In genomic region chr11:86068951-86069407, GRCh38 we compare ENCODE assay signal across 8 cellular contexts. TPM values are rescaled to one million over a fixed set of nuclear protein-coding genes. Genes with fewer than 3 reads are reported as not detected.
DNase-seq lines count a peak whose midpoint lies in the region; ATAC-seq and TF ChIP-seq lines count a peak whose summit lies in the region.

Gene PICALM (minus strand): TSS chr11:86069084. CDS start chr11:86068780, 304 bp downstream.

- POLR2A ChIA-PET in IMR-90 (lab: Charles Lee; ENCODE audit: unreplicated experiment): interaction anchor here (0.5 to 1.3 kb wide), 7 partner anchors 15 to 384 kb away, joined by 3 to 5 read pairs (median 4); no protein-coding TSS in a partner anchor

- peak within 1 kb of the TSS; percentile 97 for H2AK9ac ChIP-seq in IMR-90 (replicated peaks; ENCODE audit: low read depth, low read length, poor library complexity)

- BruUV-seq in IMR-90 (replicated peaks; lab: Mats Ljungman, UMichigan): no TSS peak

- H3K4me1 ChIP-seq in IMR-90 (ENCODE audit: control insufficient read depth, insufficient read depth, low read length) (peaks cover 8% of the 10 kb centered on the region), mononuclear cell (ENCODE audit: insufficient read depth, low read length) (peaks cover 29% of the 10 kb centered on the region)

- in situ Hi-C loops in IMR-90 (cut with MboI; ENCODE audit: low sequenced_read_pairs): no loop called here

- peak within 1 kb of the TSS; percentile 99 for H3K23ac ChIP-seq in IMR-90 (ENCODE audit: low read depth, low read length)

- peak within 1 kb of the TSS; percentile 98 for H3K14ac ChIP-seq in IMR-90 (replicated peaks; ENCODE audit: low read depth, low read length)

- H3K27me3 ChIP-seq in IMR-90 (ENCODE audit: control insufficient read depth, insufficient read depth, low read length) (no peaks in the 10 kb centered on the region), mononuclear cell (ENCODE audit: insufficient read depth, low read length) (no peaks in the 10 kb centered on the region)

- H2BK5ac ChIP-seq in IMR-90 (ENCODE audit: low read depth, low read length, poor library complexity, severe bottlenecking): peak within 1 kb of the TSS; percentile 98

- H2AK5ac ChIP-seq in IMR-90 (ENCODE audit: low read depth, low read length): peak within 1 kb of the TSS; percentile 97

- H2AFZ ChIP-seq in IMR-90 (replicated peaks; ENCODE audit: low read length, poor library complexity): peak within 1 kb of the TSS; percentile 86

- TF ChIP-seq CTCF in IMR-90 (conservative IDR thresholded peaks at IDR 0.05; ENCODE audit: low read depth, low read length): 0 out of 2 replicates have a peak, but pooled peaks have one; percentile 10

- peak within 1 kb of the TSS; percentile 68; the same call in 2 of the 3 replicates for H2BK15ac ChIP-seq in IMR-90 (ENCODE audit: low read depth, low read length)

- H3K27ac ChIP-seq in IMR-90 (ENCODE audit: insufficient read depth, low read length): peak within 1 kb of the TSS; percentile 98

- H4K8ac ChIP-seq in IMR-90 (ENCODE audit: low read depth in 2 of 2, low read length in 2 of 2): peak within 1 kb of the TSS; percentile 78 to 98

- H3K4me2 ChIP-seq in IMR-90 (ENCODE audit: low read depth, low read length): peak within 1 kb of the TSS; percentile 97

- peak; percentile 99 for DNase-seq in DMS 273 (lab: John Stamatoyannopoulos, UW; ENCODE audit: unreplicated experiment)
- peak; percentile 99 for DNase-seq in IMR-90
- peak; percentile 100 for DNase-seq in OCI-M1 (lab: John Stamatoyannopoulos, UW)
- peak; percentile 98 for DNase-seq in activated T-cell treated with anti-CD3 and anti-CD28 coated beads for 24 hours (ENCODE audit: low read depth)
- peak; percentile 76 for DNase-seq in epidermal melanocyte (ENCODE audit: insufficient read length, low spot score)
- DNase-seq in stimulated activated CD8-positive, alpha-beta memory T cell treated with anti-CD3 and anti-CD28 coated beads, Interleukin-4, amount 100 ng/mL, for 1 hour (ENCODE audit: low read depth in 2 of 2, low spot score in 1 of 2): peak; percentile 93 to 94

- peak within 1 kb of the TSS; percentile 96 for H3K4me3 ChIP-seq in IMR-90 (ENCODE audit: insufficient read depth, low read depth, low read length)
- H3K4me3 ChIP-seq in mononuclear cell (ENCODE audit: low read length): peak within 1 kb of the TSS; percentile 71

- peak within 1 kb of the TSS; percentile 91 for H3K18ac ChIP-seq in IMR-90 (ENCODE audit: low read depth, low read length)

- peak; percentile 70 for TF ChIP-seq POLR2A in IMR-90 (IDR thresholded peaks at IDR 0.05; ENCODE audit: low read depth, low read length)

- H4K91ac ChIP-seq in IMR-90 (ENCODE audit: insufficient read depth, low read depth, low read length): peak within 1 kb of the TSS; percentile 97

- dilution Hi-C loops in IMR-90 (cut with HindIII; ENCODE audit: low sequenced_read_pairs, unreplicated experiment): no loop called here

- CTCF ChIA-PET in IMR-90 (lab: Yijun Ruan, JAX): interaction anchor here (0.6 to 1.8 kb wide), 6 partner anchors 13 to 214 kb away, joined by 3 to 9 read pairs (median 4); partner anchors contain the start of gene CCDC83

- peak within 1 kb of the TSS; percentile 97 for H2BK120ac ChIP-seq in IMR-90 (ENCODE audit: low read depth, low read length)

- peaks cover 0 to 15% of the 10 kb centered on the region in 2 experiments; a peak in 2 of 4 replicates for H3K79me1 ChIP-seq in IMR-90 (ENCODE audit: low read depth in 1 of 2, low read length in 2 of 2)

- peak within 1 kb of the TSS; percentile 92 for H2BK20ac ChIP-seq in IMR-90 (ENCODE audit: low read depth, low read length)

- peaks cover 11% of the 10 kb centered on the region for H3K9me1 ChIP-seq in IMR-90 (ENCODE audit: insufficient read depth, low read length)

- H4K5ac ChIP-seq in IMR-90 (ENCODE audit: low read depth, low read length): peak within 1 kb of the TSS; percentile 85

- ATAC-seq in GM21528 (IDR thresholded peaks at IDR 0.05; ENCODE audit: low FRiP score, unreplicated experiment): peak; percentile 92
- peak; percentile 93 for ATAC-seq in IMR-90 (ENCODE audit: low read depth)

- no CpG with 5 or more reads among the region's 48 CpGs for WGBS in IMR-90 (ENCODE audit: extremely low coverage in 2 of 2, insufficient read length in 1 of 2), 2 experiments

- H3K9ac ChIP-seq in IMR-90 (ENCODE audit: low read depth, low read length): peak within 1 kb of the TSS; percentile 96

- intact Hi-C loops in IMR-90 (cut with micrococcal nuclease): loop anchor here (1.0 to 10.0 kb wide), 3 partner anchors 48 to 214 kb away; partner anchors contain the start of gene CCDC83

- no peaks in the 10 kb centered on the region for H3K36me3 ChIP-seq in IMR-90 (ENCODE audit: control insufficient read depth, insufficient read depth, low read length)

- peak within 1 kb of the TSS; percentile 97 for H3K56ac ChIP-seq in IMR-90 (ENCODE audit: extremely low read depth, insufficient read depth, low read length)

- peak; percentile 29 for TF ChIP-seq RAD21 in IMR-90 (IDR thresholded peaks at IDR 0.05; ENCODE audit: low read length)

- peaks cover 46% of the 10 kb centered on the region for H4K20me1 ChIP-seq in IMR-90 (ENCODE audit: insufficient read depth, low read length)

- H3K9me3 ChIP-seq in IMR-90 (ENCODE audit: control insufficient read depth, insufficient read depth, low read length) (no peaks in the 10 kb centered on the region), mononuclear cell (ENCODE audit: low read depth, low read length) (no peaks in the 10 kb centered on the region)

- peak within 1 kb of the TSS; percentile 97 for H3K4ac ChIP-seq in IMR-90 (ENCODE audit: low read depth, low read length)

TF ChIP-seq in IMR-90, 13 proteins besides CTCF, POLR2A, EP300 and RAD21:
- TF ChIP-seq ELK1 (IDR thresholded peaks at IDR 0.05; ENCODE audit: borderline replicate concordance, low read depth, low read length): no peak
- no peak for TF ChIP-seq CHD1 (IDR thresholded peaks at IDR 0.05; ENCODE audit: low read depth, low read length)
- peak; percentile 75 for TF ChIP-seq RFX5 (IDR thresholded peaks at IDR 0.05; ENCODE audit: low read depth, low read length)
- TF ChIP-seq USF2 (IDR thresholded peaks at IDR 0.05; ENCODE audit: low read depth, low read length): peak; percentile 95
- TF ChIP-seq CEBPB (IDR thresholded peaks at IDR 0.05; ENCODE audit: low read depth, low read length): peak; percentile 30; the same call in 1 of the 2 replicates
- 0 out of 2 replicates have a peak, but pooled peaks have one; percentile 18 for TF ChIP-seq FOS (IDR thresholded peaks at IDR 0.05; ENCODE audit: low read depth, low read length)
- no peak for TF ChIP-seq NFE2L2 (IDR thresholded peaks at IDR 0.05; ENCODE audit: low read depth, low read length)
- no peak for TF ChIP-seq MAFK (IDR thresholded peaks at IDR 0.05; ENCODE audit: low read depth, low read length)
- peak; percentile 39; the same call in 1 of the 2 replicates for TF ChIP-seq MXI1 (IDR thresholded peaks at IDR 0.05; ENCODE audit: borderline replicate concordance, low read depth, low read length)
- peak; percentile 84 for TF ChIP-seq BHLHE40 (IDR thresholded peaks at IDR 0.05; ENCODE audit: low read depth, low read length)
- TF ChIP-seq SMC3 (IDR thresholded peaks at IDR 0.05; ENCODE audit: low read depth, low read length): no peak
- TF ChIP-seq RCOR1 (IDR thresholded peaks at IDR 0.05; ENCODE audit: insufficient replicate concordance, low read length): no peak
- peak; percentile 95 for TF ChIP-seq MAZ (IDR thresholded peaks at IDR 0.05; ENCODE audit: borderline replicate concordance, low read depth, low read length)

RNA-seq across cellular contexts. Expression of gene PICALM, which starts in this region (rescaled TPM):
- 441 and 453 TPM in 2 replicates for total RNA-seq in IMR-90 (2012; rRNA removed)
- polyA plus RNA-seq in IMR-90 (2012; rRNA removed): 214 and 235 TPM in 2 replicates
- 75.0 and 88.4 TPM in 2 replicates for polyA plus RNA-seq in IMR-90 (2012; cell fraction: cytosol; rRNA removed)
- 42.1 and 341 TPM in 2 replicates for polyA plus RNA-seq in IMR-90 (2012; cell fraction: nucleus; rRNA removed; ENCODE audit: low replicate concordance)
- total RNA-seq in mononuclear cell: 416 TPM

Comparison
In these comparisons a context has a peak if more than half of its experiments do, and no peak if none do; other contexts are left out.
1. Peak in every context shown above with its lines: DNase-seq, ATAC-seq, H3K4me3 ChIP-seq and H3K27ac ChIP-seq.